ENCODE assay signal across 14 cellular contexts in the genomic region with DNA sequence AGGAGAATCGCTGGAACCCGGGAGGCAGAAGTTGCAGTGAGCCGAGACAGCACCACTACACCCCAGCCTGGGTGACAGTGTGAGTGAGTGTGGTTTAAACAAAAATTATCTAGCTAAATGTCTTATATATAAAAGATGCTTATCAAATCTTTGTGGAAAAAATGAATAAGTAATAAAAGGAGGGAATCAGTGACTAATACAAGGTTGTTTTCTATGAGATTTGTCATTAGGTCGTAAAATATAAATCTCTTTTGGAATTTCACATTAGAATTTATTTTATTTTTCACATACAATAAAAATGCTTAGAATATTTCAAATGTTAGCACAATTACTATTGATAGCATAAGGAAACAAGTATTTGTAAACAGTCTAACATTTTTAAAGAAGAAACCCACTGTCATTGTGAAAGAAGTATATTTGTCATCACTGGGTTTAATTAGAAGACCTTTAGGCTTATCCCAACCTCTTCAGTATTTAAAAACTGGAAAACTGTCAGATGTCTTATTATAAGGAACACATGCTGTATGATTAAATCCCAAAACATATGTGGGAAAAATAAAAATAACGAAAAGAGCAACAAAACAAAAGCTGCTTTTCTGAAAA. TPM values are rescaled to one million over a fixed set of nuclear protein-coding genes. Genes with fewer than 3 reads are reported as not detected.
A peak's percentile ranks its signal among the peaks of the same experiment; 100 is the strongest.
DNase-seq lines count a peak whose midpoint lies in the region; ATAC-seq, FAIRE-seq and TF ChIP-seq lines count a peak whose summit lies in the region.
"Had no signal": no experiment of that assay in that cellular context is flagged by ENCODE, and none has a peak within 500 bp of the region (broad histone marks: within the 10 kb centered on the region; RNA-seq: fewer than 3 reads in every experiment).

No MANE protein-coding gene starts in this region.

- CTCF ChIA-PET in activated naive CD4-positive, alpha-beta T cell treated with anti-CD3 and anti-CD28 coated beads for 36 hours (lab: Charles Lee): interaction anchor here (0.6 kb wide), 1 partner anchor 17 kb away, joined by 4 read pairs; no protein-coding TSS in a partner anchor

- H3K9me3 ChIP-seq in small intestine (ENCODE audit: control insufficient read depth, low read depth) (no peaks in the 10 kb centered on the region), gastroesophageal sphincter (no peaks in the 10 kb centered on the region)
- H3K9me3 ChIP-seq: BE2C, SK-N-SH had no signal

- WGBS in small intestine, 3 donors: 94 to 97% (median 95%) methylated on average over 5 of the region's 5 CpGs
- WGBS in gastroesophageal sphincter (ENCODE audit: low coverage in 1 of 2), 2 donors: 91 to 97% methylated on average over 3 to 5 of the region's 5 CpGs

- peaks cover 10% of the 10 kb centered on the region for H3K4me1 Mint-ChIP-seq in activated naive CD4-positive, alpha-beta T cell treated with anti-CD3 and anti-CD28 coated beads for 36 hours (ENCODE audit: low read depth)

- intact Hi-C loops in activated naive CD4-positive, alpha-beta T cell treated with anti-CD3 and anti-CD28 coated beads for 36 hours (cut with micrococcal nuclease): no loop called here

- H3K27ac ChIP-seq in small intestine (ENCODE audit: low read depth in 1 of 2, low read length in 1 of 2): no peak overlapping the region
- H3K27ac ChIP-seq in gastroesophageal sphincter: no peak overlapping the region

- H3K27me3 ChIP-seq in small intestine (ENCODE audit: control insufficient read depth in 2 of 2, insufficient read depth in 2 of 2, low read length in 2 of 2): no peaks in the 10 kb centered on the region
- no peaks in the 10 kb centered on the region for H3K27me3 ChIP-seq in gastroesophageal sphincter
- H3K27me3 ChIP-seq: BE2C had no signal

- FAIRE-seq in small intestine (lab: Jason Lieb, UNC): peak; percentile 23
- FAIRE-seq: GM12891 had no signal

- H3K4me1 ChIP-seq in small intestine (ENCODE audit: control insufficient read depth in 2 of 2, insufficient read depth in 1 of 2, low read depth in 1 of 2, low read length in 1 of 2) (no peaks in the 10 kb centered on the region), gastroesophageal sphincter (no peaks in the 10 kb centered on the region)
- H3K4me1 ChIP-seq: BE2C had no signal

- H3K36me3 ChIP-seq in small intestine (ENCODE audit: control insufficient read depth in 2 of 2, insufficient read depth in 2 of 2, low read length in 2 of 2) (peaks cover 0 to 2% of the 10 kb centered on the region in 2 donors), gastroesophageal sphincter (peaks cover 0 to 6% of the 10 kb centered on the region in 2 donors)

- no peak overlapping the region for H3K27ac Mint-ChIP-seq in activated naive CD4-positive, alpha-beta T cell treated with anti-CD3 and anti-CD28 coated beads for 36 hours
- H3K27ac Mint-ChIP-seq: CD8-positive, alpha-beta memory T cell; IgD-negative memory B cell had no signal

- TF ChIP-seq POLR2A in gastroesophageal sphincter (IDR thresholded peaks at IDR 0.05): no peak

- peaks cover 35% of the 10 kb centered on the region for H3K36me3 Mint-ChIP-seq in activated naive CD4-positive, alpha-beta T cell treated with anti-CD3 and anti-CD28 coated beads for 36 hours (ENCODE audit: low read depth)

- TF ChIP-seq CTCF in gastroesophageal sphincter (IDR thresholded peaks at IDR 0.05): no peak

- H3K4me3 Mint-ChIP-seq in activated naive CD4-positive, alpha-beta T cell treated with anti-CD3 and anti-CD28 coated beads for 36 hours: no peak overlapping the region
- H3K4me3 Mint-ChIP-seq: CD8-positive, alpha-beta memory T cell; IgD-negative memory B cell had no signal

- no peak for TF ChIP-seq EP300 in gastroesophageal sphincter (IDR thresholded peaks at IDR 0.05)

- H3K9me3 Mint-ChIP-seq in activated naive CD4-positive, alpha-beta T cell treated with anti-CD3 and anti-CD28 coated beads for 36 hours: peaks cover 2% of the 10 kb centered on the region
- H3K9me3 Mint-ChIP-seq: CD8-positive, alpha-beta memory T cell had no signal

- ATAC-seq in gastroesophageal sphincter: no peak

- H3K4me3 ChIP-seq in small intestine (ENCODE audit: low read depth in 1 of 2, low read length in 2 of 2): no peak overlapping the region
- no peak overlapping the region for H3K4me3 ChIP-seq in gastroesophageal sphincter

- DNase-seq in EL (peak; percentile 56), M059J (ENCODE audit: low read depth) (peak; percentile 54), fibroblast of gingiva (ENCODE audit: low read depth) (peak; percentile 14), small intestine (no peak), NCI-H526 (lab: John Stamatoyannopoulos, UW) (no peak)
- no peak for DNase-seq in activated naive CD4-positive, alpha-beta T cell treated with anti-CD3 and anti-CD28 coated beads for 36 hours
- DNase-seq: BE2C; CD8-positive, alpha-beta memory T cell; NCI-H1436; NCI-H2081; SK-N-SH had no signal

- no peaks in the 10 kb centered on the region for H3K27me3 Mint-ChIP-seq in activated naive CD4-positive, alpha-beta T cell treated with anti-CD3 and anti-CD28 coated beads for 36 hours (ENCODE audit: low read depth)
- H3K27me3 Mint-ChIP-seq: CD8-positive, alpha-beta memory T cell; IgD-negative memory B cell had no signal

RNA-seq across cellular contexts. Expression of a gene that starts 47.1 kb away (rescaled TPM):
- 49.9 and 53.2 TPM in 2 replicates for total RNA-seq in M059J (2014; rRNA removed; shearing (Covaris generic))
- polyA plus RNA-seq in small intestine: 10 to 100 TPM in 1 of 3 donors, 1 to 10 TPM in 2; 6.8 to 18.1 (median 9.2) TPM
- 10 to 100 TPM; 55.9 to 58.4 TPM for total RNA-seq in activated naive CD4-positive, alpha-beta T cell treated with anti-CD3 and anti-CD28 coated beads for 36 hours
- 10 to 100 TPM; 21.2 to 41.4 (median 28.5) TPM for total RNA-seq in gastroesophageal sphincter

Comparison
In these comparisons a context has a peak if more than half of its experiments do, and no peak if none do; other contexts are left out.
1. DNase-seq: peak in EL (single experiment), M059J (single experiment) and fibroblast of gingiva (single experiment); none in small intestine (single experiment), activated naive CD4-positive, alpha-beta T cell treated with anti-CD3 and anti-CD28 coated beads for 36 hours (single experiment) and NCI-H526 (0 of 2).